Comparison of ENCODE assay signal across 1 cellular context in genomic region chr2:62337403-62337802, GRCh38.
A peak's percentile ranks its signal among the peaks of the same experiment; 100 is the strongest.
TF ChIP-seq lines count a peak whose summit lies in the region.

No MANE protein-coding gene starts in this region.

TF ChIP-seq in K562, 482 proteins besides CTCF, POLR2A, EP300 and RAD21 (continued from another document):
- TF ChIP-seq, protein P1, sequence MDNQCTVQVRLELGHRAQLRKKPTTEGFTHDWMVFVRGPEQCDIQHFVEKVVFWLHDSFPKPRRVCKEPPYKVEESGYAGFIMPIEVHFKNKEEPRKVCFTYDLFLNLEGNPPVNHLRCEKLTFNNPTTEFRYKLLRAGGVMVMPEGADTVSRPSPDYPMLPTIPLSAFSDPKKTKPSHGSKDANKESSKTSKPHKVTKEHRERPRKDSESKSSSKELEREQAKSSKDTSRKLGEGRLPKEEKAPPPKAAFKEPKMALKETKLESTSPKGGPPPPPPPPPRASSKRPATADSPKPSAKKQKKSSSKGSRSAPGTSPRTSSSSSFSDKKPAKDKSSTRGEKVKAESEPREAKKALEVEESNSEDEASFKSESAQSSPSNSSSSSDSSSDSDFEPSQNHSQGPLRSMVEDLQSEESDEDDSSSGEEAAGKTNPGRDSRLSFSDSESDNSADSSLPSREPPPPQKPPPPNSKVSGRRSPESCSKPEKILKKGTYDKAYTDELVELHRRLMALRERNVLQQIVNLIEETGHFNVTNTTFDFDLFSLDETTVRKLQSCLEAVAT (IDR thresholded peaks at IDR 0.05): no peak
- TF ChIP-seq GATAD2B (IDR thresholded peaks at IDR 0.05; ENCODE audit: borderline replicate concordance): no peak
- TF ChIP-seq ZNF347 (CRISPR knock-in tag; IDR thresholded peaks at IDR 0.05; ENCODE audit: low read depth): no peak
- no peak for TF ChIP-seq ZNF668 (CRISPR knock-in tag; IDR thresholded peaks at IDR 0.05)
- TF ChIP-seq SMARCA4 (IDR thresholded peaks at IDR 0.05): peak; percentile 27; the same call in 1 of the 2 replicates
- TF ChIP-seq C11orf30 (IDR thresholded peaks at IDR 0.05; ENCODE audit: low read depth): peak; percentile 82
- TF ChIP-seq KAT2B (IDR thresholded peaks at IDR 0.05; ENCODE audit: low read depth, low read length): no peak
- TF ChIP-seq MAFF (IDR thresholded peaks at IDR 0.05; ENCODE audit: low read length): peak; percentile 55; the same call in 1 of the 2 replicates
- peak; percentile 70 for TF ChIP-seq ZNF316 (IDR thresholded peaks at IDR 0.05)
- peak; percentile 58 for TF ChIP-seq SMAD4 (CRISPR knock-in tag; conservative IDR thresholded peaks at IDR 0.05)
- TF ChIP-seq HDAC2 (IDR thresholded peaks at IDR 0.05): no peak
- no peak for TF ChIP-seq SPI1 (IDR thresholded peaks at IDR 0.05; ENCODE audit: borderline replicate concordance, low read depth, low read length)
- no peak for TF ChIP-seq KLF6 (CRISPR knock-in tag; IDR thresholded peaks at IDR 0.05; ENCODE audit: borderline replicate concordance)
- no peak for TF ChIP-seq E2F5 (CRISPR knock-in tag; IDR thresholded peaks at IDR 0.05)
- no peak for TF ChIP-seq KDM4B (IDR thresholded peaks at IDR 0.05; ENCODE audit: borderline replicate concordance in 2 of 2, low read depth in 1 of 2)
- TF ChIP-seq, protein P2, sequence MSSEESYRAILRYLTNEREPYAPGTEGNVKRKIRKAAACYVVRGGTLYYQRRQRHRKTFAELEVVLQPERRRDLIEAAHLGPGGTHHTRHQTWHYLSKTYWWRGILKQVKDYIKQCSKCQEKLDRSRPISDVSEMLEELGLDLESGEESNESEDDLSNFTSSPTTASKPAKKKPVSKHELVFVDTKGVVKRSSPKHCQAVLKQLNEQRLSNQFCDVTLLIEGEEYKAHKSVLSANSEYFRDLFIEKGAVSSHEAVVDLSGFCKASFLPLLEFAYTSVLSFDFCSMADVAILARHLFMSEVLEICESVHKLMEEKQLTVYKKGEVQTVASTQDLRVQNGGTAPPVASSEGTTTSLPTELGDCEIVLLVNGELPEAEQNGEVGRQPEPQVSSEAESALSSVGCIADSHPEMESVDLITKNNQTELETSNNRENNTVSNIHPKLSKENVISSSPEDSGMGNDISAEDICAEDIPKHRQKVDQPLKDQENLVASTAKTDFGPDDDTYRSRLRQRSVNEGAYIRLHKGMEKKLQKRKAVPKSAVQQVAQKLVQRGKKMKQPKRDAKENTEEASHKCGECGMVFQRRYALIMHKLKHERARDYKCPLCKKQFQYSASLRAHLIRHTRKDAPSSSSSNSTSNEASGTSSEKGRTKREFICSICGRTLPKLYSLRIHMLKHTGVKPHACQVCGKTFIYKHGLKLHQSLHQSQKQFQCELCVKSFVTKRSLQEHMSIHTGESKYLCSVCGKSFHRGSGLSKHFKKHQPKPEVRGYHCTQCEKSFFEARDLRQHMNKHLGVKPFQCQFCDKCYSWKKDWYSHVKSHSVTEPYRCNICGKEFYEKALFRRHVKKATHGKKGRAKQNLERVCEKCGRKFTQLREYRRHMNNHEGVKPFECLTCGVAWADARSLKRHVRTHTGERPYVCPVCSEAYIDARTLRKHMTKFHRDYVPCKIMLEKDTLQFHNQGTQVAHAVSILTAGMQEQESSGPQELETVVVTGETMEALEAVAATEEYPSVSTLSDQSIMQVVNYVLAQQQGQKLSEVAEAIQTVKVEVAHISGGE (CRISPR knock-in tag; IDR thresholded peaks at IDR 0.05): peak in 1 of 3 experiments; percentile 49; a peak in 1 of 6 replicates
- no peak for TF ChIP-seq SRSF9 (IDR thresholded peaks at IDR 0.05; ENCODE audit: borderline replicate concordance, low read depth, low read length)
- TF ChIP-seq MAFG (tag; conservative IDR thresholded peaks at IDR 0.05): peak; percentile 71
- TF ChIP-seq ZNF384 (IDR thresholded peaks at IDR 0.05; ENCODE audit: low read depth, low read length): peak; percentile 84
- peak; percentile 62 for TF ChIP-seq ZKSCAN8 (CRISPR knock-in tag; IDR thresholded peaks at IDR 0.05)
- no peak for TF ChIP-seq SRSF7 (optimal IDR thresholded peaks at IDR 0.05; ENCODE audit: low read depth, low read length)
- peak; percentile 27; the same call in 1 of the 2 replicates for TF ChIP-seq CXXC5 (CRISPR knock-in tag; IDR thresholded peaks at IDR 0.05)
- TF ChIP-seq MAFK (IDR thresholded peaks at IDR 0.05; ENCODE audit: low read length): peak; percentile 26; the same call in 1 of the 2 replicates
- TF ChIP-seq RBM15 (IDR thresholded peaks at IDR 0.05; ENCODE audit: insufficient read depth, low read length): no peak
- no peak for TF ChIP-seq DDX20 (tag; IDR thresholded peaks at IDR 0.05; ENCODE audit: low read depth)
- no peak for TF ChIP-seq BCL6 (CRISPR knock-in tag; IDR thresholded peaks at IDR 0.05)
- no peak for TF ChIP-seq BHLHE40 (IDR thresholded peaks at IDR 0.05; ENCODE audit: low read length)
- 0 out of 2 replicates have a peak, but pooled peaks have one; percentile 10 for TF ChIP-seq HINFP (tag; conservative IDR thresholded peaks at IDR 0.05; ENCODE audit: low read depth)
- no peak for TF ChIP-seq NR2C2 (CRISPR knock-in tag; IDR thresholded peaks at IDR 0.05)
- peak; percentile 76 for TF ChIP-seq NR2C2 (tag; IDR thresholded peaks at IDR 0.05)
- 0 out of 2 replicates have a peak, but pooled peaks have one; percentile 30 for TF ChIP-seq L3MBTL2 (IDR thresholded peaks at IDR 0.05)
- no peak for TF ChIP-seq TBL1XR1 (IDR thresholded peaks at IDR 0.05; ENCODE audit: low read length in 2 of 2)
- TF ChIP-seq MCM5 (IDR thresholded peaks at IDR 0.05; ENCODE audit: low read depth): no peak
- TF ChIP-seq, protein P3, sequence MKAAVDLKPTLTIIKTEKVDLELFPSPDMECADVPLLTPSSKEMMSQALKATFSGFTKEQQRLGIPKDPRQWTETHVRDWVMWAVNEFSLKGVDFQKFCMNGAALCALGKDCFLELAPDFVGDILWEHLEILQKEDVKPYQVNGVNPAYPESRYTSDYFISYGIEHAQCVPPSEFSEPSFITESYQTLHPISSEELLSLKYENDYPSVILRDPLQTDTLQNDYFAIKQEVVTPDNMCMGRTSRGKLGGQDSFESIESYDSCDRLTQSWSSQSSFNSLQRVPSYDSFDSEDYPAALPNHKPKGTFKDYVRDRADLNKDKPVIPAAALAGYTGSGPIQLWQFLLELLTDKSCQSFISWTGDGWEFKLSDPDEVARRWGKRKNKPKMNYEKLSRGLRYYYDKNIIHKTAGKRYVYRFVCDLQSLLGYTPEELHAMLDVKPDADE (conservative IDR thresholded peaks at IDR 0.05; ENCODE audit: control insufficient read depth, low read depth, low read length): no peak
- TF ChIP-seq TAF15 (IDR thresholded peaks at IDR 0.05; ENCODE audit: low read depth, low read length): no peak
- TF ChIP-seq SMAD2 (IDR thresholded peaks at IDR 0.05; ENCODE audit: low read depth, low read length): no peak
- TF ChIP-seq ATF1 (CRISPR knock-in tag; IDR thresholded peaks at IDR 0.05): no peak
- TF ChIP-seq ATF1 (tag; IDR thresholded peaks at IDR 0.05): peak; percentile 34; the same call in 1 of the 2 replicates
- peak; percentile 32; the same call in 1 of the 2 replicates for TF ChIP-seq ATF4 (CRISPR knock-in tag; IDR thresholded peaks at IDR 0.05)
- TF ChIP-seq, protein P4, sequence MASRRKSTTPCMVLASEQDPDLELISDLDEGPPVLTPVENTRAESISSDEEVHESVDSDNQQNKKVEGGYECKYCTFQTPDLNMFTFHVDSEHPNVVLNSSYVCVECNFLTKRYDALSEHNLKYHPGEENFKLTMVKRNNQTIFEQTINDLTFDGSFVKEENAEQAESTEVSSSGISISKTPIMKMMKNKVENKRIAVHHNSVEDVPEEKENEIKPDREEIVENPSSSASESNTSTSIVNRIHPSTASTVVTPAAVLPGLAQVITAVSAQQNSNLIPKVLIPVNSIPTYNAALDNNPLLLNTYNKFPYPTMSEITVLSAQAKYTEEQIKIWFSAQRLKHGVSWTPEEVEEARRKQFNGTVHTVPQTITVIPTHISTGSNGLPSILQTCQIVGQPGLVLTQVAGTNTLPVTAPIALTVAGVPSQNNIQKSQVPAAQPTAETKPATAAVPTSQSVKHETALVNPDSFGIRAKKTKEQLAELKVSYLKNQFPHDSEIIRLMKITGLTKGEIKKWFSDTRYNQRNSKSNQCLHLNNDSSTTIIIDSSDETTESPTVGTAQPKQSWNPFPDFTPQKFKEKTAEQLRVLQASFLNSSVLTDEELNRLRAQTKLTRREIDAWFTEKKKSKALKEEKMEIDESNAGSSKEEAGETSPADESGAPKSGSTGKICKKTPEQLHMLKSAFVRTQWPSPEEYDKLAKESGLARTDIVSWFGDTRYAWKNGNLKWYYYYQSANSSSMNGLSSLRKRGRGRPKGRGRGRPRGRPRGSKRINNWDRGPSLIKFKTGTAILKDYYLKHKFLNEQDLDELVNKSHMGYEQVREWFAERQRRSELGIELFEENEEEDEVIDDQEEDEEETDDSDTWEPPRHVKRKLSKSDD (conservative IDR thresholded peaks at IDR 0.05; ENCODE audit: low read length): no peak
- TF ChIP-seq BACH1 (tag; IDR thresholded peaks at IDR 0.05): peak; percentile 30; the same call in 1 of the 2 replicates
- TF ChIP-seq CEBPG (CRISPR knock-in tag; IDR thresholded peaks at IDR 0.05): no peak
- peak in 1 of 2 experiments; percentile 47; a peak in 1 of 4 replicates for TF ChIP-seq CEBPG (tag; conservative IDR thresholded peaks at IDR 0.05 in 1 of 2, IDR thresholded peaks at IDR 0.05 in 1 of 2)
- TF ChIP-seq DACH1 (IDR thresholded peaks at IDR 0.05; ENCODE audit: partially characterized antibody): peak; percentile 12
- TF ChIP-seq, protein P5, sequence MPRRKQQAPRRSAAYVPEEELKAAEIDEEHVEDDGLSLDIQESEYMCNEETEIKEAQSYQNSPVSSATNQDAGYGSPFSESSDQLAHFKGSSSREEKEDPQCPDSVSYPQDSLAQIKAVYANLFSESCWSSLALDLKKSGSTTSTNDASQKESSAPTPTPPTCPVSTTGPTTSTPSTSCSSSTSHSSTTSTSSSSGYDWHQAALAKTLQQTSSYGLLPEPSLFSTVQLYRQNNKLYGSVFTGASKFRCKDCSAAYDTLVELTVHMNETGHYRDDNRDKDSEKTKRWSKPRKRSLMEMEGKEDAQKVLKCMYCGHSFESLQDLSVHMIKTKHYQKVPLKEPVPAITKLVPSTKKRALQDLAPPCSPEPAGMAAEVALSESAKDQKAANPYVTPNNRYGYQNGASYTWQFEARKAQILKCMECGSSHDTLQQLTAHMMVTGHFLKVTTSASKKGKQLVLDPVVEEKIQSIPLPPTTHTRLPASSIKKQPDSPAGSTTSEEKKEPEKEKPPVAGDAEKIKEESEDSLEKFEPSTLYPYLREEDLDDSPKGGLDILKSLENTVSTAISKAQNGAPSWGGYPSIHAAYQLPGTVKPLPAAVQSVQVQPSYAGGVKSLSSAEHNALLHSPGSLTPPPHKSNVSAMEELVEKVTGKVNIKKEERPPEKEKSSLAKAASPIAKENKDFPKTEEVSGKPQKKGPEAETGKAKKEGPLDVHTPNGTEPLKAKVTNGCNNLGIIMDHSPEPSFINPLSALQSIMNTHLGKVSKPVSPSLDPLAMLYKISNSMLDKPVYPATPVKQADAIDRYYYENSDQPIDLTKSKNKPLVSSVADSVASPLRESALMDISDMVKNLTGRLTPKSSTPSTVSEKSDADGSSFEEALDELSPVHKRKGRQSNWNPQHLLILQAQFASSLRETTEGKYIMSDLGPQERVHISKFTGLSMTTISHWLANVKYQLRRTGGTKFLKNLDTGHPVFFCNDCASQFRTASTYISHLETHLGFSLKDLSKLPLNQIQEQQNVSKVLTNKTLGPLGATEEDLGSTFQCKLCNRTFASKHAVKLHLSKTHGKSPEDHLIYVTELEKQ (CRISPR knock-in tag; IDR thresholded peaks at IDR 0.05): no peak
TF ChIP-seq in K562: peak in this region for 35.
